Comparison of ENCODE assay signal across 8 cellular contexts in the genomic region with DNA sequence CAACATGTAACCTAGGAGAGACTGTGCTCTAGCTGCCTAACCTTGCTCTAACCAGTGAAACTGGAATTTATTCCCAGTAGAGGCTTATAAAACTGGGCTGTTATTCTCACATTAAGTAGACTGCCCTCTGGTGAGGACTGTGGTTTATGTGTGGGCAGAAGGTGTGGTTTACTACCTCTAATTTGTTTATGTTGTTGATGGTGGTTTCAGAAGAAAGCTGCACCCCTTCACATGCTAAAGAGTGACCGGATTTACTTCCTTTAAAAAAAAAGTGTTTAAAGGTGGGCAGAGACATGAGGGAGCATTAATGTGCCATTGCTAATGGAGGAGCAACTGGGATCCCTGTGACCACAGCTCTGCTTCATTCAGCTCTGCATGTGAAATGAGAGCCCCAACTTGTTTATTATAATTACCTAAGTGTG.
DNase-seq lines count a peak whose midpoint lies in the region; ATAC-seq and TF ChIP-seq lines count a peak whose summit lies in the region.

No MANE protein-coding gene starts in this region.

- no peaks in the 10 kb centered on the region for H3K9me3 ChIP-seq in HEK293 (ENCODE audit: control insufficient read depth, insufficient read depth, low read depth, low read length)

- H3K27ac ChIP-seq in HEK293 (ENCODE audit: extremely low read depth, low read depth, low read length): peak overlapping the region; percentile 45; the same call in 1 of the 2 replicates

- TF ChIP-seq CTCF in HEK293 (tag by site-specific recombination; IDR thresholded peaks at IDR 0.05): peak; percentile 23; the same call in 1 of the 2 replicates

- H3K4me1 ChIP-seq in HEK293 (ENCODE audit: control insufficient read depth, insufficient read depth, low read length): peaks cover 23% of the 10 kb centered on the region

- DNase-seq in NCI-H226 (peak; percentile 23), iPS-NIHi7 (ENCODE audit: extremely low spot score) (peak; percentile 15), NCI-H345 treated with DMSO at 0.1 percent for 48 hours (lab: John Stamatoyannopoulos, UW; ENCODE audit: unreplicated experiment) (no peak), superior temporal gyrus (ENCODE audit: extremely low spot score) (no peak)

- CTCF ChIA-PET in HEK293 (lab: Yijun Ruan, JAX): interaction anchor here (0.5 to 3.0 kb wide), 10 partner anchors 11 to 366 kb away, joined by 3 to 10 read pairs (median 4); no protein-coding TSS in a partner anchor

- H3K27ac Mint-ChIP-seq in activated T-helper 17 cell treated with anti-CD3 and anti-CD28 coated beads, Interleukin-2, amount 50 U/mL, for 72 hours: no peak overlapping the region

- no peaks in the 10 kb centered on the region for H3K36me3 Mint-ChIP-seq in activated T-helper 17 cell treated with anti-CD3 and anti-CD28 coated beads, Interleukin-2, amount 50 U/mL, for 72 hours (ENCODE audit: low read depth)

- H3K9me3 Mint-ChIP-seq in activated T-helper 17 cell treated with anti-CD3 and anti-CD28 coated beads, Interleukin-2, amount 50 U/mL, for 72 hours: no peaks in the 10 kb centered on the region

- ATAC-seq in GM18508 (IDR thresholded peaks at IDR 0.05; ENCODE audit: insufficient read depth, unreplicated experiment) (peak; percentile 79), HG02970 (IDR thresholded peaks at IDR 0.05; ENCODE audit: low FRiP score, unreplicated experiment) (no peak)
- ATAC-seq in activated T-helper 17 cell treated with anti-CD3 and anti-CD28 coated beads, Interleukin-2, amount 50 U/mL, for 72 hours (replicated peaks): no peak

- H3K27me3 Mint-ChIP-seq in activated T-helper 17 cell treated with anti-CD3 and anti-CD28 coated beads, Interleukin-2, amount 50 U/mL, for 72 hours: peaks cover 10% of the 10 kb centered on the region

- no peak overlapping the region for H3K4me3 ChIP-seq in HEK293 (ENCODE audit: low read depth, low read length)

- POLR2A ChIA-PET in HEK293 (lab: Yijun Ruan, JAX): no interaction called here

- H3K4me3 Mint-ChIP-seq in activated T-helper 17 cell treated with anti-CD3 and anti-CD28 coated beads, Interleukin-2, amount 50 U/mL, for 72 hours: no peak overlapping the region

- no peaks in the 10 kb centered on the region for H3K4me1 Mint-ChIP-seq in activated T-helper 17 cell treated with anti-CD3 and anti-CD28 coated beads, Interleukin-2, amount 50 U/mL, for 72 hours

- no peaks in the 10 kb centered on the region for H3K36me3 ChIP-seq in HEK293 (ENCODE audit: control insufficient read depth in 2 of 2, insufficient read depth in 1 of 2, low read length in 2 of 2)

TF ChIP-seq in HEK293, 187 proteins besides CTCF, POLR2A, EP300 and RAD21 (continues in another document):
- TF ChIP-seq KLF8 (tag by site-specific recombination; IDR thresholded peaks at IDR 0.05): no peak
- TF ChIP-seq ZBTB44 (tag by site-specific recombination; IDR thresholded peaks at IDR 0.05): no peak
- TF ChIP-seq ZNF843 (tag by site-specific recombination; IDR thresholded peaks at IDR 0.05): peak; percentile 23; the same call in 1 of the 2 replicates
- peak; percentile 52; the same call in 1 of the 2 replicates for TF ChIP-seq FEZF1 (tag by site-specific recombination; IDR thresholded peaks at IDR 0.05)
- no peak for TF ChIP-seq ZNF132 (tag by site-specific recombination; IDR thresholded peaks at IDR 0.05; ENCODE audit: borderline replicate concordance)
- TF ChIP-seq ZNF311 (tag by site-specific recombination; IDR thresholded peaks at IDR 0.05; ENCODE audit: borderline replicate concordance): no peak
- TF ChIP-seq ZNF10 (tag by site-specific recombination; IDR thresholded peaks at IDR 0.05): peak; percentile 67; the same call in 1 of the 2 replicates
- no peak for TF ChIP-seq ZNF133 (tag by site-specific recombination; IDR thresholded peaks at IDR 0.05)
- TF ChIP-seq YY1 (tag by site-specific recombination; IDR thresholded peaks at IDR 0.05): 0 out of 2 replicates have a peak, but pooled peaks have one; percentile 18
- TF ChIP-seq, protein P1, sequence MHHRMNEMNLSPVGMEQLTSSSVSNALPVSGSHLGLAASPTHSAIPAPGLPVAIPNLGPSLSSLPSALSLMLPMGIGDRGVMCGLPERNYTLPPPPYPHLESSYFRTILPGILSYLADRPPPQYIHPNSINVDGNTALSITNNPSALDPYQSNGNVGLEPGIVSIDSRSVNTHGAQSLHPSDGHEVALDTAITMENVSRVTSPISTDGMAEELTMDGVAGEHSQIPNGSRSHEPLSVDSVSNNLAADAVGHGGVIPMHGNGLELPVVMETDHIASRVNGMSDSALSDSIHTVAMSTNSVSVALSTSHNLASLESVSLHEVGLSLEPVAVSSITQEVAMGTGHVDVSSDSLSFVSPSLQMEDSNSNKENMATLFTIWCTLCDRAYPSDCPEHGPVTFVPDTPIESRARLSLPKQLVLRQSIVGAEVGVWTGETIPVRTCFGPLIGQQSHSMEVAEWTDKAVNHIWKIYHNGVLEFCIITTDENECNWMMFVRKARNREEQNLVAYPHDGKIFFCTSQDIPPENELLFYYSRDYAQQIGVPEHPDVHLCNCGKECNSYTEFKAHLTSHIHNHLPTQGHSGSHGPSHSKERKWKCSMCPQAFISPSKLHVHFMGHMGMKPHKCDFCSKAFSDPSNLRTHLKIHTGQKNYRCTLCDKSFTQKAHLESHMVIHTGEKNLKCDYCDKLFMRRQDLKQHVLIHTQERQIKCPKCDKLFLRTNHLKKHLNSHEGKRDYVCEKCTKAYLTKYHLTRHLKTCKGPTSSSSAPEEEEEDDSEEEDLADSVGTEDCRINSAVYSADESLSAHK (tag by site-specific recombination; IDR thresholded peaks at IDR 0.05): peak; percentile 92
- TF ChIP-seq ZNF660 (tag by site-specific recombination; IDR thresholded peaks at IDR 0.05): 0 out of 2 replicates have a peak, but pooled peaks have one; percentile 46
- no peak for TF ChIP-seq ZBTB21 (tag by site-specific recombination; IDR thresholded peaks at IDR 0.05)
- peak; percentile 36; the same call in 1 of the 2 replicates for TF ChIP-seq EGR2 (tag by site-specific recombination; IDR thresholded peaks at IDR 0.05; ENCODE audit: low read depth)
- TF ChIP-seq SP7 (tag by site-specific recombination; IDR thresholded peaks at IDR 0.05): peak; percentile 66; the same call in 1 of the 2 replicates
- TF ChIP-seq KLF16 (tag by site-specific recombination; IDR thresholded peaks at IDR 0.05): no peak
- peak; percentile 71; the same call in 1 of the 2 replicates for TF ChIP-seq OSR2 (tag by site-specific recombination; IDR thresholded peaks at IDR 0.05)
- TF ChIP-seq ZNF561 (tag by site-specific recombination; IDR thresholded peaks at IDR 0.05; ENCODE audit: borderline replicate concordance): 0 out of 2 replicates have a peak, but pooled peaks have one; percentile 29
- TF ChIP-seq ZNF155 (tag by site-specific recombination; IDR thresholded peaks at IDR 0.05): no peak
- 0 out of 2 replicates have a peak, but pooled peaks have one; percentile 30 for TF ChIP-seq INSM2 (tag by site-specific recombination; IDR thresholded peaks at IDR 0.05)
- TF ChIP-seq ZNF184 (tag by site-specific recombination; IDR thresholded peaks at IDR 0.05): no peak
- TF ChIP-seq ZNF473 (tag by site-specific recombination; IDR thresholded peaks at IDR 0.05): no peak
- TF ChIP-seq ZBTB49 (tag by site-specific recombination; IDR thresholded peaks at IDR 0.05; ENCODE audit: low read depth): no peak
- peak; percentile 82 for TF ChIP-seq ZFHX2 (tag by site-specific recombination; conservative IDR thresholded peaks at IDR 0.05)

Comparison
In these comparisons a context has a peak if more than half of its experiments do, and no peak if none do; other contexts are left out.
1. DNase-seq: peak in NCI-H226 (single experiment) and iPS-NIHi7 (single experiment); none in NCI-H345 treated with DMSO at 0.1 percent for 48 hours (single experiment) and superior temporal gyrus (single experiment).